ENCODE assay signal across 14 cellular contexts in the genomic region with DNA sequence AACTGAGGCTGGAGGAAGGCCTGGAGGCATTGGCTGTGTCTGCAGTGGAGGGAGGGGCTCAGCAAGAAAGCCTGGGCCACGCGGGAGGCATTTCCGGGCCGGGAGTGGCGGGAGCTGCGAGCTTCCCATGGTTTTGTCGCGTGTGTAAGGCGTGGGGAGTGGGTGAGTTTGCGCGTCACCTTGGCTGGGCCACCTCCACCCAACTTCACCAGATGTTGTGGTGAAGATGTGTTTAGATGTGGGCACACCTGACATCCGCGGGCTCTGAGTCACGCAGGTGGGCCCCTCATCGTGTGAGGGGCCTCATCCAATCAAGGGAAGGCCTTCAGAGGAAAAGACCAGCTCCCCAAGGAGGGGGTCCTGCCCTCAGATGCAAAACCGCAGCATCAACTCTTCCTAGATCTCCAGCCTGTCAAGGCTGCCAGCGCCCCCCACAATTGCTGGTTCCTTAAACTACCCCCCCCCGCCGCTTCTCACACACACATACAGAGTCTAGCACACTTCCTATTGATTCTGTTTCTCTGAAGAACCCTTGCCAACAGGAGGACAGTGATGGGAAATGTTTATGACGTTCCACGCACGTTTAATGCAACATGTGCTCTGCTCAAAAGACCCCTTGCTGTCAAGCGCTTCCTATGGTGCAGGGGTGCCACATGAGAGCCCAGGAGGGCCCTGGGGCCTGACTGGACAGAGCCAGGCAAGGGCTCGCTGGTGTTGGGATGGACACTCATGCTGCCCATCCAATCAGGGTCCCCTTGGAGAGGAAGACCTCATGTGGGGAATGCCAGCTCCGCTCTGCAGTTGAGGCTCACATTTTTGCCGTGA. TPM values are rescaled to one million over a fixed set of nuclear protein-coding genes. Genes with fewer than 3 reads are reported as not detected.
A peak's percentile ranks its signal among the peaks of the same experiment; 100 is the strongest.
DNase-seq lines count a peak whose midpoint lies in the region; ATAC-seq and TF ChIP-seq lines count a peak whose summit lies in the region.
"Had no signal": no experiment of that assay in that cellular context is flagged by ENCODE, and none has a peak within 500 bp of the region (broad histone marks: within the 10 kb centered on the region; RNA-seq: fewer than 3 reads in every experiment).

No MANE protein-coding gene starts in this region.

- H3K4me2 ChIP-seq in neural progenitor cell = no peak overlapping the region

- peak; percentile 54 for ATAC-seq in activated naive CD8-positive, alpha-beta T cell treated with anti-CD3 and anti-CD28 coated beads, Interleukin-2, amount 10 ng/mL, durations not matched to agents 7 days and 5 days (ENCODE audit: low read depth)
- ATAC-seq in HG03457 (IDR thresholded peaks at IDR 0.05; ENCODE audit: unreplicated experiment) = no peak
- no peak for ATAC-seq in HG02588 (IDR thresholded peaks at IDR 0.05; ENCODE audit: unreplicated experiment)
- ATAC-seq: heart right ventricle had no signal

- intact Hi-C loops in activated CD4-positive, alpha-beta memory T cell treated with anti-CD3 and anti-CD28 coated beads for 36 hours (cut with micrococcal nuclease) = no loop called here

- H2AFZ ChIP-seq in neural progenitor cell (replicated peaks) = no peak overlapping the region

- POLR2A ChIA-PET in activated CD4-positive, alpha-beta memory T cell treated with anti-CD3 and anti-CD28 coated beads for 36 hours (lab: Charles Lee) = no interaction called here
- POLR2A ChIA-PET in activated naive CD8-positive, alpha-beta T cell treated with anti-CD3 and anti-CD28 coated beads, Interleukin-2, amount 10 ng/mL, durations not matched to agents 7 days and 5 days (lab: Charles Lee) = interaction anchor here (0.5 kb wide), 1 partner anchor 174 kb away, joined by 5 read pairs; no protein-coding TSS in a partner anchor

- H3K4me1 Mint-ChIP-seq in activated CD4-positive, alpha-beta memory T cell treated with anti-CD3 and anti-CD28 coated beads for 36 hours (ENCODE audit: low read depth) = peaks cover 19% of the 10 kb centered on the region
- H3K4me1 Mint-ChIP-seq in activated naive CD8-positive, alpha-beta T cell treated with anti-CD3 and anti-CD28 coated beads, Interleukin-2, amount 10 ng/mL, durations not matched to agents 7 days and 5 days = peaks cover 9% of the 10 kb centered on the region
- H3K4me1 Mint-ChIP-seq in neural progenitor cell = peaks cover 16% of the 10 kb centered on the region

- H3K36me3 Mint-ChIP-seq in activated CD4-positive, alpha-beta memory T cell treated with anti-CD3 and anti-CD28 coated beads for 36 hours = no peaks in the 10 kb centered on the region
- no peaks in the 10 kb centered on the region for H3K36me3 Mint-ChIP-seq in activated naive CD8-positive, alpha-beta T cell treated with anti-CD3 and anti-CD28 coated beads, Interleukin-2, amount 10 ng/mL, durations not matched to agents 7 days and 5 days
- no peaks in the 10 kb centered on the region for H3K36me3 Mint-ChIP-seq in neural progenitor cell

- H3K4me1 ChIP-seq in neural progenitor cell = no peaks in the 10 kb centered on the region
- H3K4me1 ChIP-seq: heart right ventricle, suprapubic skin had no signal

- no peak for TF ChIP-seq CTCF in neural progenitor cell (IDR thresholded peaks at IDR 0.05)

- no peaks in the 10 kb centered on the region for H3K27me3 Mint-ChIP-seq in activated CD4-positive, alpha-beta memory T cell treated with anti-CD3 and anti-CD28 coated beads for 36 hours
- H3K27me3 Mint-ChIP-seq in activated naive CD8-positive, alpha-beta T cell treated with anti-CD3 and anti-CD28 coated beads, Interleukin-2, amount 10 ng/mL, durations not matched to agents 7 days and 5 days = no peaks in the 10 kb centered on the region
- peaks cover 2% of the 10 kb centered on the region for H3K27me3 Mint-ChIP-seq in neural progenitor cell (ENCODE audit: insufficient read depth, low read depth)

- no peaks in the 10 kb centered on the region for H3K9me3 Mint-ChIP-seq in activated CD4-positive, alpha-beta memory T cell treated with anti-CD3 and anti-CD28 coated beads for 36 hours
- H3K9me3 Mint-ChIP-seq in activated naive CD8-positive, alpha-beta T cell treated with anti-CD3 and anti-CD28 coated beads, Interleukin-2, amount 10 ng/mL, durations not matched to agents 7 days and 5 days = no peaks in the 10 kb centered on the region
- H3K9me3 Mint-ChIP-seq in neural progenitor cell = no peaks in the 10 kb centered on the region

- H3K27ac Mint-ChIP-seq in activated CD4-positive, alpha-beta memory T cell treated with anti-CD3 and anti-CD28 coated beads for 36 hours = no peak overlapping the region
- peak overlapping the region; percentile 51 for H3K27ac Mint-ChIP-seq in activated naive CD8-positive, alpha-beta T cell treated with anti-CD3 and anti-CD28 coated beads, Interleukin-2, amount 10 ng/mL, durations not matched to agents 7 days and 5 days
- no peak overlapping the region for H3K27ac Mint-ChIP-seq in neural progenitor cell

- H4K20me1 ChIP-seq in neural progenitor cell (ENCODE audit: low read depth) = no peaks in the 10 kb centered on the region

- no peak overlapping the region for H3K4me3 Mint-ChIP-seq in activated CD4-positive, alpha-beta memory T cell treated with anti-CD3 and anti-CD28 coated beads for 36 hours
- peak overlapping the region; percentile 19 for H3K4me3 Mint-ChIP-seq in activated naive CD8-positive, alpha-beta T cell treated with anti-CD3 and anti-CD28 coated beads, Interleukin-2, amount 10 ng/mL, durations not matched to agents 7 days and 5 days
- H3K4me3 Mint-ChIP-seq in neural progenitor cell = no peak overlapping the region

- H3K4me3 ChIP-seq in neural progenitor cell = no peak overlapping the region
- H3K4me3 ChIP-seq: heart right ventricle, suprapubic skin had no signal

- H3K9ac ChIP-seq in neural progenitor cell = no peak overlapping the region

- CTCF ChIA-PET in activated CD4-positive, alpha-beta memory T cell treated with anti-CD3 and anti-CD28 coated beads for 36 hours (lab: Charles Lee) = no interaction called here

- DNase-seq in activated CD4-positive, alpha-beta memory T cell treated with anti-CD3 and anti-CD28 coated beads for 36 hours = peak; percentile 50
- peak; percentile 50 for DNase-seq in activated naive CD8-positive, alpha-beta T cell treated with anti-CD3 and anti-CD28 coated beads, Interleukin-2, amount 10 ng/mL, durations not matched to agents 7 days and 5 days
- DNase-seq in stimulated activated CD8-positive, alpha-beta memory T cell treated with anti-CD3 and anti-CD28 coated beads, Interleukin-12 subunit alpha, Interleukin-12 subunit beta, amount 100 ng/mL, for 1 hour (ENCODE audit: low read depth) = peak; percentile 20
- DNase-seq in OCI-M2 (lab: John Stamatoyannopoulos, UW; ENCODE audit: unreplicated experiment) = no peak
- DNase-seq in neural progenitor cell (ENCODE audit: low spot score) = no peak
- DNase-seq: heart right ventricle, MM.1S, NCI-H2227 treated with DMSO at 0.1 percent for 48 hours had no signal

- H3K9me3 ChIP-seq in KOPT-K1 (ENCODE audit: insufficient read depth, low read length, poor library complexity, severe bottlenecking) (no peaks in the 10 kb centered on the region), neural progenitor cell (ENCODE audit: low read depth) (no peaks in the 10 kb centered on the region)
- H3K9me3 ChIP-seq: heart right ventricle, suprapubic skin had no signal

- peak overlapping the region; percentile 78 for H3K27ac ChIP-seq in KOPT-K1 (ENCODE audit: low read depth, low read length, poor library complexity, severe bottlenecking)
- H3K27ac ChIP-seq in neural progenitor cell = no peak overlapping the region
- H3K27ac ChIP-seq: heart right ventricle, suprapubic skin had no signal

- no peaks in the 10 kb centered on the region for H3F3A ChIP-seq in neural progenitor cell (ENCODE audit: low read depth)

- no peaks in the 10 kb centered on the region for H3K27me3 ChIP-seq in neural progenitor cell

- H3K36me3 ChIP-seq in KOPT-K1 (ENCODE audit: insufficient read depth, low read length) (no peaks in the 10 kb centered on the region), neural progenitor cell (no peaks in the 10 kb centered on the region)
- H3K36me3 ChIP-seq: heart right ventricle, suprapubic skin had no signal

- no peaks in the 10 kb centered on the region for H3K79me2 ChIP-seq in neural progenitor cell (ENCODE audit: low read depth)

RNA-seq across cellular contexts. Expression of a gene that starts 11.9 kb away (rescaled TPM):
- total RNA-seq in activated CD4-positive, alpha-beta memory T cell treated with anti-CD3 and anti-CD28 coated beads for 36 hours = not detected
- not detected for total RNA-seq in activated naive CD8-positive, alpha-beta T cell treated with anti-CD3 and anti-CD28 coated beads, Interleukin-2, amount 10 ng/mL, durations not matched to agents 7 days and 5 days
- not detected in 2 replicates for total RNA-seq in neural progenitor cell (ENCODE audit: low replicate concordance)
- total RNA-seq: epithelial cell of proximal tubule, heart right ventricle, lower leg skin, suprapubic skin had no signal

RNA-seq across cellular contexts. Expression of a gene that starts 35.8 kb away (rescaled TPM):
- total RNA-seq in activated CD4-positive, alpha-beta memory T cell treated with anti-CD3 and anti-CD28 coated beads for 36 hours = not detected
- total RNA-seq in activated naive CD8-positive, alpha-beta T cell treated with anti-CD3 and anti-CD28 coated beads, Interleukin-2, amount 10 ng/mL, durations not matched to agents 7 days and 5 days = not detected
- 1.9 and 2.0 TPM in 2 replicates for total RNA-seq in neural progenitor cell (ENCODE audit: low replicate concordance)

Comparison
In these comparisons a context has a peak if more than half of its experiments do, and no peak if none do; other contexts are left out.
1. DNase-seq: peak in activated CD4-positive, alpha-beta memory T cell treated with anti-CD3 and anti-CD28 coated beads for 36 hours (single experiment), activated naive CD8-positive, alpha-beta T cell treated with anti-CD3 and anti-CD28 coated beads, Interleukin-2, amount 10 ng/mL, durations not matched to agents 7 days and 5 days (single experiment) and stimulated activated CD8-positive, alpha-beta memory T cell treated with anti-CD3 and anti-CD28 coated beads, Interleukin-12 subunit alpha, Interleukin-12 subunit beta, amount 100 ng/mL, for 1 hour (single experiment); none in OCI-M2 (single experiment) and neural progenitor cell (single experiment).